ENCODE assay signal across 14 cellular contexts in genomic region chr17:82804442-82805191, GRCh38. TPM values are rescaled to one million over a fixed set of nuclear protein-coding genes. Genes with fewer than 3 reads are reported as not detected.
DNase-seq lines count a peak whose midpoint lies in the region; ATAC-seq and TF ChIP-seq lines count a peak whose summit lies in the region.
"Had no signal": no experiment of that assay in that cellular context is flagged by ENCODE, and none has a peak within 500 bp of the region (broad histone marks: within the 10 kb centered on the region; RNA-seq: fewer than 3 reads in every experiment).

No MANE protein-coding gene starts in this region.

- 66 to 70% methylated on average over 16 to 23 of the region's 27 CpGs for WGBS in tibial nerve, 2 donors

- no peak for TF ChIP-seq POLR2A in tibial nerve (IDR thresholded peaks at IDR 0.05)

- no peaks in the 10 kb centered on the region for H3K9me3 ChIP-seq in adipocyte (ENCODE audit: control insufficient read depth, low read length)
- H3K9me3 ChIP-seq in mucosa of descending colon = no peaks in the 10 kb centered on the region
- no peaks in the 10 kb centered on the region for H3K9me3 ChIP-seq in tibial nerve

- peaks cover 19% of the 10 kb centered on the region for H3K4me1 ChIP-seq in adipocyte (ENCODE audit: control insufficient read depth, insufficient read depth, low read length)
- peaks cover 1% of the 10 kb centered on the region for H3K4me1 ChIP-seq in mucosa of descending colon (ENCODE audit: low read depth)
- peaks cover 0 to 40% (median 2%) of the 10 kb centered on the region in 4 donors for H3K4me1 ChIP-seq in tibial nerve

- TF ChIP-seq EP300 in tibial nerve (IDR thresholded peaks at IDR 0.05) = peak in 1 of 2 donors; percentile 79

- no peaks in the 10 kb centered on the region for H3K36me3 ChIP-seq in adipocyte (ENCODE audit: control insufficient read depth, insufficient read depth, low read length, severe bottlenecking)
- H3K36me3 ChIP-seq in mucosa of descending colon (ENCODE audit: low read depth) = no peaks in the 10 kb centered on the region
- peaks cover 0 to 48% (median 0%) of the 10 kb centered on the region in 3 donors for H3K36me3 ChIP-seq in tibial nerve

- DNase-seq in adipocyte (ENCODE audit: low read depth) = no peak
- DNase-seq in fibroblast of mammary gland (ENCODE audit: low read depth) = peak; percentile 92
- DNase-seq in mucosa of descending colon = peak in 2 of 3 donors; percentile 53 to 66
- DNase-seq in tibial nerve (ENCODE audit: low spot score in 2 of 2) = peak; percentile 70 to 82
- DNase-seq in T-helper 1 cell = no peak
- no peak for DNase-seq in activated T-cell treated with anti-CD3 and anti-CD28 coated beads for 4 hours
- DNase-seq in NOMO-1 treated with dmso at 0.1 percent for 144 hours (lab: John Stamatoyannopoulos, UW; ENCODE audit: unreplicated experiment) = no peak
- DNase-seq: activated CD4-positive, alpha-beta T cell treated with anti-CD3 and anti-CD28 coated beads for 36 hours; activated naive CD4-positive, alpha-beta T cell treated with Interleukin-2 at 50 U/mL for 16 hours; effector memory CD4-positive, alpha-beta T cell; NCI-H82 had no signal

- peak; percentile 52 for ATAC-seq in mucosa of descending colon
- no peak for ATAC-seq in HG03025 (IDR thresholded peaks at IDR 0.05; ENCODE audit: low FRiP score, unreplicated experiment)
- ATAC-seq: activated CD4-positive, alpha-beta T cell treated with anti-CD3 and anti-CD28 coated beads for 36 hours; SK-N-SH treated with all-trans-retinoic acid at 6 μM for 48 hours had no signal

- peak overlapping the region; percentile 14 for H3K9ac ChIP-seq in adipocyte (ENCODE audit: low read length)

- H3K4me3 ChIP-seq in adipocyte (ENCODE audit: low read length) = peak overlapping the region; percentile 24
- H3K4me3 ChIP-seq in fibroblast of mammary gland (ENCODE audit: control insufficient read depth, low read depth, low read length) = no peak overlapping the region
- no peak overlapping the region for H3K4me3 ChIP-seq in mucosa of descending colon
- H3K4me3 ChIP-seq in tibial nerve = no peak overlapping the region

- intact Hi-C loops in mucosa of descending colon (cut with DNase I, micrococcal nuclease) = no loop called here

- peak overlapping the region; percentile 60 to 82 (median 64) for H3K27ac ChIP-seq in tibial nerve

- no peaks in the 10 kb centered on the region for H3K27me3 ChIP-seq in adipocyte (replicated peaks; ENCODE audit: control insufficient read depth, insufficient read depth, low read length)
- H3K27me3 ChIP-seq in tibial nerve = no peaks in the 10 kb centered on the region

- no peak for TF ChIP-seq CTCF in fibroblast of mammary gland (conservative IDR thresholded peaks at IDR 0.05; ENCODE audit: control insufficient read depth, insufficient read depth, low read depth, low read length)
- TF ChIP-seq CTCF in mucosa of descending colon (IDR thresholded peaks at IDR 0.05) = no peak
- peak in 1 of 5 experiments; percentile 16 for TF ChIP-seq CTCF in tibial nerve (IDR thresholded peaks at IDR 0.05)

RNA-seq across cellular contexts. Expression of gene ZNF750, which starts 35.2 kb away (rescaled TPM):
- total RNA-seq in mucosa of descending colon = not detected
- total RNA-seq in tibial nerve = not detected
- total RNA-seq: activated CD4-positive, alpha-beta T cell treated with anti-CD3 and anti-CD28 coated beads for 36 hours; temporal lobe had no signal

RNA-seq across cellular contexts. Expression of gene TBCD, which starts 52.8 kb away (rescaled TPM):
- 10 to 100 TPM; 41.3 to 76.0 (median 55.4) TPM for total RNA-seq in mucosa of descending colon
- total RNA-seq in tibial nerve = 100 to 1,000 TPM in 1 of 4 donors, 10 to 100 TPM in 3; 42.6 to 115 (median 87.9) TPM

Comparison
In these comparisons a context has a peak if more than half of its experiments do, and no peak if none do; other contexts are left out.
1. DNase-seq: peak in fibroblast of mammary gland (single experiment), mucosa of descending colon (2 of 3) and tibial nerve (2 of 2); none in adipocyte (single experiment), T-helper 1 cell (0 of 5), activated T-cell treated with anti-CD3 and anti-CD28 coated beads for 4 hours (single experiment) and NOMO-1 treated with dmso at 0.1 percent for 144 hours (single experiment).